Comparison of ENCODE assay signal across 38 cellular contexts in the genomic region with DNA sequence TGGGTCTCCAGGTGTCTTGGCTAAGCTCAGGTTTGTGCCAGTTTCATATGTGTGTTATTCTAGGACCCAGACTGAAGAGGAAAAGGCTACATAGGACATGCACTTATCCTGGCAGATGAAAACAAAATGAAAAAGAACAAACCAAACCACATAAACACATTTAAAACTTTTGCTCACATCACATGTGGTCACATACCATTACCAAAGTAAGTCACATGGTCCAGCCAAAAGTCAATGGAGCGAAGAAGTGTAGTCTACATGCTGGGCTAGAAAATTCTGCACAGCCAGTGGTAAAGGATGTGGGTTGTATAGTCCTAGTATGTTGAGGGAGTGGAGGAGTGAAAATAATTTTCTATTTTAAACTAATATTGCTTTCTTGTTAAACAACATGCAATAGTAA.
"Had no signal": no experiment of that assay in that cellular context is flagged by ENCODE, and none has a peak within 500 bp of the region (broad histone marks: within the 10 kb centered on the region; RNA-seq: fewer than 3 reads in every experiment).

No MANE protein-coding gene starts in this region.

- H3K4me1 Mint-ChIP-seq: activated B cell treated with CpG ODN at 0.5 μM for 24 hours; activated CD4-positive, alpha-beta memory T cell treated with anti-CD3 and anti-CD28 coated beads, Interleukin-2, amount 10 ng/mL, durations not matched to agents 7 days and 5 days; activated CD4-positive, alpha-beta T cell treated with anti-CD3 and anti-CD28 coated beads, Interleukin-2, amount 10 ng/mL, durations not matched to agents 24 days and 14 days; activated CD8-positive, alpha-beta memory T cell treated with anti-CD3 and anti-CD28 coated beads, Interleukin-2, amount 10 ng/mL, durations not matched to agents 7 days and 5 days; activated naive CD4-positive, alpha-beta T cell treated with anti-CD3 and anti-CD28 coated beads, Interleukin-2, amount 10 ng/mL, durations not matched to agents 7 days and 5 days; activated naive CD4-positive, alpha-beta T cell treated with anti-CD3 and anti-CD28 coated beads, Interleukin-2, amount 50 U/mL, for 24 hours; activated naive CD8-positive, alpha-beta T cell treated with anti-CD3 and anti-CD28 coated beads, Interleukin-2, amount 10 ng/mL, durations not matched to agents 7 days and 5 days; activated naive CD8-positive, alpha-beta T cell treated with anti-CD3 and anti-CD28 coated beads, Interleukin-2, amount 50 U/mL, for 24 hours; central memory CD8-positive, alpha-beta T cell had no signal

- H3K27ac ChIP-seq: ascending aorta, cardiac muscle cell, VCaP had no signal

- H3K36me3 ChIP-seq: ascending aorta, cardiac muscle cell had no signal

- H3K4me3 Mint-ChIP-seq: activated B cell treated with CpG ODN at 0.5 μM for 24 hours; activated CD4-positive, alpha-beta memory T cell treated with anti-CD3 and anti-CD28 coated beads, Interleukin-2, amount 10 ng/mL, durations not matched to agents 7 days and 5 days; activated CD4-positive, alpha-beta T cell treated with anti-CD3 and anti-CD28 coated beads, Interleukin-2, amount 10 ng/mL, durations not matched to agents 24 days and 14 days; activated CD8-positive, alpha-beta memory T cell treated with anti-CD3 and anti-CD28 coated beads, Interleukin-2, amount 10 ng/mL, durations not matched to agents 7 days and 5 days; activated CD8-positive, alpha-beta T cell treated with anti-CD3 and anti-CD28 coated beads, Interleukin-2, amount 10 ng/mL, durations not matched to agents 7 days and 5 days; activated naive CD4-positive, alpha-beta T cell treated with anti-CD3 and anti-CD28 coated beads, Interleukin-2, amount 10 ng/mL, durations not matched to agents 7 days and 5 days; activated naive CD4-positive, alpha-beta T cell treated with anti-CD3 and anti-CD28 coated beads, Interleukin-2, amount 50 U/mL, for 24 hours; activated naive CD8-positive, alpha-beta T cell; activated naive CD8-positive, alpha-beta T cell treated with anti-CD3 and anti-CD28 coated beads, Interleukin-2, amount 10 ng/mL, durations not matched to agents 7 days and 5 days; activated naive CD8-positive, alpha-beta T cell treated with anti-CD3 and anti-CD28 coated beads, Interleukin-2, amount 50 U/mL, for 24 hours; activated T-cell treated with anti-CD3 and anti-CD28 coated beads, Interleukin-2, amount 50 U/mL, for 24 hours; brain; central memory CD8-positive, alpha-beta T cell; T-helper 1 cell treated with Interleukin-12 subunit alpha and Interleukin-12 subunit beta and Interleukin-4 antibody, amounts not matched to agents 30 μg/mL and 1 μg/mL, for 36 hours; T-helper 2 cell treated with Interferon-gamma antibody and Interleukin-4, amounts not matched to agents 5 μg/mL and 100 μg/mL, for 36 hours had no signal

- DNase-seq: activated B cell treated with CpG ODN at 0.5 μM for 24 hours; activated CD4-positive, alpha-beta memory T cell treated with anti-CD3 and anti-CD28 coated beads, Interleukin-2, amount 10 ng/mL, durations not matched to agents 7 days and 5 days; activated CD4-positive, alpha-beta T cell treated with anti-CD3 and anti-CD28 coated beads for 4 hours; activated CD4-positive, alpha-beta T cell treated with anti-CD3 and anti-CD28 coated beads, Interleukin-2, amount 10 ng/mL, durations not matched to agents 24 days and 14 days; activated CD4-positive, alpha-beta T cell treated with anti-CD3 and anti-CD28 coated beads, Interleukin-2, amount 50 U/mL, for 1 hour; activated CD4-positive, alpha-beta T cell treated with anti-CD3 and anti-CD28 coated beads, Interleukin-2, amount 50 U/mL, for 48 hours; activated CD4-positive, CD25-positive, alpha-beta regulatory T cell treated with anti-CD3 and anti-CD28 coated beads, Interleukin-2, amount 50 U/mL, for 72 hours; activated CD8-positive, alpha-beta memory T cell treated with anti-CD3 and anti-CD28 coated beads for 24 hours; activated CD8-positive, alpha-beta memory T cell treated with anti-CD3 and anti-CD28 coated beads, Interleukin-2, amount 10 ng/mL, durations not matched to agents 7 days and 5 days; activated CD8-positive, alpha-beta memory T cell treated with anti-CD3 and anti-CD28 coated beads, Interleukin-2, amount 50 U/mL, for 48 hours; activated CD8-positive, alpha-beta T cell treated with anti-CD3 and anti-CD28 coated beads, Interleukin-2, amount 10 ng/mL, durations not matched to agents 7 days and 5 days; activated effector memory CD4-positive, alpha-beta T cell treated with Interleukin-2 at 50 U/mL for 16 hours; activated gamma-delta T cell; activated naive CD4-positive, alpha-beta T cell treated with anti-CD3 and anti-CD28 coated beads, Interleukin-2, amount 10 ng/mL, durations not matched to agents 7 days and 5 days; activated naive CD4-positive, alpha-beta T cell treated with Interleukin-2 at 50 U/mL for 16 hours; activated naive CD8-positive, alpha-beta T cell treated with anti-CD3 and anti-CD28 coated beads, Interleukin-2, amount 10 ng/mL, durations not matched to agents 7 days and 5 days; activated naive CD8-positive, alpha-beta T cell treated with anti-CD3 and anti-CD28 coated beads, Interleukin-2, amount 50 U/mL, for 24 hours; activated T-cell treated with anti-CD3 and anti-CD28 coated beads, Interleukin-2, amount 50 U/mL, for 24 hours; activated T-cell treated with anti-CD3 and anti-CD28 coated beads, Interleukin-2, amount 50 U/mL, for 48 hours; amygdala; anterior cingulate cortex; caudate nucleus; cerebellar nuclear complex; T-helper 1 cell; T-helper 2 cell; T-helper 9 cell had no signal

- H3K9me3 Mint-ChIP-seq: activated CD4-positive, alpha-beta T cell treated with anti-CD3 and anti-CD28 coated beads, Interleukin-2, amount 10 ng/mL, durations not matched to agents 24 days and 14 days had no signal

- H3K36me3 Mint-ChIP-seq: activated CD8-positive, alpha-beta memory T cell treated with anti-CD3 and anti-CD28 coated beads, Interleukin-2, amount 10 ng/mL, durations not matched to agents 7 days and 5 days; activated naive CD4-positive, alpha-beta T cell treated with anti-CD3 and anti-CD28 coated beads, Interleukin-2, amount 10 ng/mL, durations not matched to agents 7 days and 5 days; activated naive CD4-positive, alpha-beta T cell treated with anti-CD3 and anti-CD28 coated beads, Interleukin-2, amount 50 U/mL, for 24 hours; activated naive CD8-positive, alpha-beta T cell; activated naive CD8-positive, alpha-beta T cell treated with anti-CD3 and anti-CD28 coated beads, Interleukin-2, amount 10 ng/mL, durations not matched to agents 7 days and 5 days; brain had no signal

- H3K4me3 ChIP-seq: ascending aorta, cardiac muscle cell had no signal

- H3K27ac Mint-ChIP-seq: activated B cell treated with CpG ODN at 0.5 μM for 24 hours; activated CD4-positive, alpha-beta memory T cell treated with anti-CD3 and anti-CD28 coated beads, Interleukin-2, amount 10 ng/mL, durations not matched to agents 7 days and 5 days; activated CD4-positive, alpha-beta T cell treated with anti-CD3 and anti-CD28 coated beads, Interleukin-2, amount 10 ng/mL, durations not matched to agents 24 days and 14 days; activated CD8-positive, alpha-beta memory T cell treated with anti-CD3 and anti-CD28 coated beads, Interleukin-2, amount 10 ng/mL, durations not matched to agents 7 days and 5 days; activated CD8-positive, alpha-beta T cell treated with anti-CD3 and anti-CD28 coated beads, Interleukin-2, amount 10 ng/mL, durations not matched to agents 7 days and 5 days; activated naive CD4-positive, alpha-beta T cell treated with anti-CD3 and anti-CD28 coated beads, Interleukin-2, amount 10 ng/mL, durations not matched to agents 7 days and 5 days; activated naive CD4-positive, alpha-beta T cell treated with anti-CD3 and anti-CD28 coated beads, Interleukin-2, amount 50 U/mL, for 24 hours; activated naive CD8-positive, alpha-beta T cell; activated naive CD8-positive, alpha-beta T cell treated with anti-CD3 and anti-CD28 coated beads, Interleukin-2, amount 10 ng/mL, durations not matched to agents 7 days and 5 days; activated naive CD8-positive, alpha-beta T cell treated with anti-CD3 and anti-CD28 coated beads, Interleukin-2, amount 50 U/mL, for 24 hours; activated T-cell treated with anti-CD3 and anti-CD28 coated beads, Interleukin-2, amount 50 U/mL, for 24 hours; activated T-helper 2 cell treated with anti-CD3 and anti-CD28 coated beads, Interferon-gamma antibody, Interleukin-2, Interleukin-4, amounts not matched to agents 10 μg/mL and 5 μg/mL and 100 μg/mL, durations not matched to agents 14 hours and 24 hours and 36 hours; brain; T-helper 1 cell treated with Interleukin-12 subunit alpha and Interleukin-12 subunit beta and Interleukin-4 antibody, amounts not matched to agents 30 μg/mL and 1 μg/mL, for 36 hours; T-helper 2 cell treated with Interferon-gamma antibody and Interleukin-4, amounts not matched to agents 5 μg/mL and 100 μg/mL, for 36 hours had no signal

- H3K9me3 ChIP-seq: ascending aorta had no signal

- H3K27me3 Mint-ChIP-seq: activated B cell treated with CpG ODN at 0.5 μM for 24 hours; activated CD4-positive, alpha-beta memory T cell treated with anti-CD3 and anti-CD28 coated beads, Interleukin-2, amount 10 ng/mL, durations not matched to agents 7 days and 5 days; activated CD4-positive, alpha-beta T cell treated with anti-CD3 and anti-CD28 coated beads, Interleukin-2, amount 10 ng/mL, durations not matched to agents 24 days and 14 days; activated CD8-positive, alpha-beta memory T cell treated with anti-CD3 and anti-CD28 coated beads, Interleukin-2, amount 10 ng/mL, durations not matched to agents 7 days and 5 days; activated naive CD4-positive, alpha-beta T cell treated with anti-CD3 and anti-CD28 coated beads, Interleukin-2, amount 10 ng/mL, durations not matched to agents 7 days and 5 days; activated naive CD4-positive, alpha-beta T cell treated with anti-CD3 and anti-CD28 coated beads, Interleukin-2, amount 50 U/mL, for 24 hours; activated naive CD8-positive, alpha-beta T cell; activated naive CD8-positive, alpha-beta T cell treated with anti-CD3 and anti-CD28 coated beads, Interleukin-2, amount 10 ng/mL, durations not matched to agents 7 days and 5 days; activated naive CD8-positive, alpha-beta T cell treated with anti-CD3 and anti-CD28 coated beads, Interleukin-2, amount 50 U/mL, for 24 hours; activated T-cell treated with anti-CD3 and anti-CD28 coated beads, Interleukin-2, amount 50 U/mL, for 24 hours; central memory CD8-positive, alpha-beta T cell had no signal

- ATAC-seq: activated CD8-positive, alpha-beta memory T cell treated with anti-CD3 and anti-CD28 coated beads, Interleukin-2, amount 10 ng/mL, durations not matched to agents 7 days and 5 days; activated CD8-positive, alpha-beta T cell treated with anti-CD3 and anti-CD28 coated beads, Interleukin-2, amount 10 ng/mL, durations not matched to agents 7 days and 5 days; activated naive CD8-positive, alpha-beta T cell treated with anti-CD3 and anti-CD28 coated beads, Interleukin-2, amount 50 U/mL, for 24 hours had no signal

- FAIRE-seq: bronchial epithelial cell, TTC549 had no signal

- H3K27me3 ChIP-seq: ascending aorta, cardiac muscle cell had no signal

- H3K4me1 ChIP-seq: ascending aorta had no signal
